In genomic region chr1:33036526-33037503, GRCh38 we compare ENCODE assay signal across 8 cellular contexts. TPM values are rescaled to one million over a fixed set of nuclear protein-coding genes. Genes with fewer than 3 reads are reported as not detected.
DNase-seq lines count a peak whose midpoint lies in the region; ATAC-seq and TF ChIP-seq lines count a peak whose summit lies in the region.

Gene AK2, minus strand, starts transcription at chr1:33036883. Its CDS starts 55 bp downstream, at chr1:33036828.

- H3K36me3 Mint-ChIP-seq in CD8-positive, alpha-beta memory T cell, result peaks cover 0 to 19% (median 2%) of the 10 kb centered on the region in 3 donors

- no peak for TF ChIP-seq CTCF in lung (IDR thresholded peaks at IDR 0.05; ENCODE audit: control extremely low read depth, extremely low read depth)

- peak within 1 kb of the TSS; percentile 95 for H3K4me3 ChIP-seq in CD8-positive, alpha-beta memory T cell (ENCODE audit: low read length)
- peak within 1 kb of the TSS; percentile 86 for H3K4me3 ChIP-seq in lung

- H3K27ac Mint-ChIP-seq in CD8-positive, alpha-beta memory T cell, result peak within 1 kb of the TSS; percentile 13 to 98 (median 96)

- 4% methylated on average over 59 of the region's 59 CpGs for WGBS in lung, 2 donors

- ATAC-seq in GM19468 (IDR thresholded peaks at IDR 0.05; ENCODE audit: extremely low read depth, unreplicated experiment) (peak; percentile 88), lung (ENCODE audit: insufficient read depth, low FRiP score) (peak; percentile 99)

- H3K9me3 Mint-ChIP-seq in CD8-positive, alpha-beta memory T cell, result no peaks in the 10 kb centered on the region

- H3K4me1 Mint-ChIP-seq in CD8-positive, alpha-beta memory T cell, result peaks cover 40 to 50% (median 49%) of the 10 kb centered on the region in 3 donors

- peaks cover 36% of the 10 kb centered on the region for H3K4me1 ChIP-seq in CD8-positive, alpha-beta memory T cell (ENCODE audit: insufficient read depth, low read length)
- peaks cover 7 to 22% of the 10 kb centered on the region in 2 donors for H3K4me1 ChIP-seq in lung (ENCODE audit: control insufficient read depth in 2 of 2, insufficient read depth in 2 of 2, low read length in 2 of 2)

- POLR2A ChIA-PET in CD8-positive, alpha-beta memory T cell (lab: Charles Lee), result no interaction called here

- peaks cover 4% of the 10 kb centered on the region for H3K36me3 ChIP-seq in CD8-positive, alpha-beta memory T cell (ENCODE audit: insufficient read depth, low read length)
- no peaks in the 10 kb centered on the region for H3K36me3 ChIP-seq in lung (ENCODE audit: control insufficient read depth in 2 of 2, insufficient read depth in 2 of 2, low read length in 2 of 2)

- peak within 1 kb of the TSS; percentile 92 to 99 (median 98) for H3K4me3 Mint-ChIP-seq in CD8-positive, alpha-beta memory T cell

- CTCF ChIA-PET in CD8-positive, alpha-beta memory T cell (lab: Charles Lee), result no interaction called here

- peak within 1 kb of the TSS; percentile 91 for H3K27ac ChIP-seq in CD8-positive, alpha-beta memory T cell (ENCODE audit: low read depth, low read length)
- peak within 1 kb of the TSS; percentile 85 to 94 for H3K27ac ChIP-seq in lung (ENCODE audit: low read depth in 1 of 2, low read length in 1 of 2)

- H3K27me3 ChIP-seq in CD8-positive, alpha-beta memory T cell (ENCODE audit: insufficient read depth, low read length, poor library complexity, severe bottlenecking), result no peaks in the 10 kb centered on the region
- no peaks in the 10 kb centered on the region for H3K27me3 ChIP-seq in lung (ENCODE audit: control insufficient read depth, insufficient read depth)

- H3K27me3 Mint-ChIP-seq in CD8-positive, alpha-beta memory T cell, result no peaks in the 10 kb centered on the region

- DNase-seq in CD8-positive, alpha-beta memory T cell, result peak; percentile 75 to 89 (median 86)
- DNase-seq in HS-5 (ENCODE audit: low read depth), result peak; percentile 96
- DNase-seq in NK-92 treated with Interleukin-12 subunit alpha and Interleukin-12 subunit beta, amount 100 ng/mL, for 24 hours (lab: John Stamatoyannopoulos, UW), result peak; percentile 94
- DNase-seq in activated CD8-positive, alpha-beta memory T cell treated with anti-CD3 and anti-CD28 coated beads for 24 hours, result peak; percentile 94
- DNase-seq in effector CD8-positive, alpha-beta T cell (lab: John Stamatoyannopoulos, UW), result peak; percentile 81
- DNase-seq in lung (ENCODE audit: low spot score), result peak; percentile 97
- peak; percentile 77 to 80 (median 79) for DNase-seq in stimulated activated CD4-positive, alpha-beta T cell treated with anti-CD3 and anti-CD28 coated beads, TNF-alpha, amount 100 ng/mL, for 4 hours (ENCODE audit: low read depth in 3 of 3)

- no peaks in the 10 kb centered on the region for H3K9me3 ChIP-seq in CD8-positive, alpha-beta memory T cell (ENCODE audit: low read length)
- no peaks in the 10 kb centered on the region for H3K9me3 ChIP-seq in lung (ENCODE audit: control insufficient read depth in 2 of 2, insufficient read depth in 1 of 2, low read length in 1 of 2)

RNA-seq across cellular contexts. Expression of gene AK2, which starts in this region (rescaled TPM):
- 100 to 1,000 TPM; 288 to 305 TPM for total RNA-seq in CD8-positive, alpha-beta memory T cell
- polyA plus RNA-seq in CD8-positive, alpha-beta memory T cell, result 110 TPM
- total RNA-seq in lung, result 100 to 1,000 TPM in 1 of 2 donors, 10 to 100 TPM in 1; 86.8 to 127 TPM
- 100 to 1,000 TPM in 1 of 2 donors, 10 to 100 TPM in 1; 87.6 to 115 TPM for polyA plus RNA-seq in lung

Comparison
In these comparisons a context has a peak if more than half of its experiments do, and no peak if none do; other contexts are left out.
1. Peak in every context shown above with its lines: DNase-seq, ATAC-seq, H3K4me3 ChIP-seq and H3K27ac ChIP-seq.